In genomic region chr16:27223701-27224100, GRCh38 we compare ENCODE assay signal across 2 cellular contexts.
TF ChIP-seq lines count a peak whose summit lies in the region.

No MANE protein-coding gene starts in this region.

TF ChIP-seq in HCT116, 20 proteins besides CTCF, POLR2A, EP300 and RAD21:
- TF ChIP-seq CEBPB (IDR thresholded peaks at IDR 0.05; ENCODE audit: low read depth) (no peak), ZBTB33 (IDR thresholded peaks at IDR 0.05; ENCODE audit: extremely low read depth, insufficient replicate concordance, low read length) (no peak), CBX3 (IDR thresholded peaks at IDR 0.05; ENCODE audit: low read depth) (no peak), ATF3 (IDR thresholded peaks at IDR 0.05) (no peak), EZH2 (IDR thresholded peaks at IDR 0.05) (no peak), JUND (IDR thresholded peaks at IDR 0.05) (no peak), ZNF274 (IDR thresholded peaks at IDR 0.05; ENCODE audit: low read depth, low read length) (no peak), FOSL1 (IDR thresholded peaks at IDR 0.05; ENCODE audit: low read depth) (no peak), YY1 (IDR thresholded peaks at IDR 0.05; ENCODE audit: extremely low read depth, insufficient replicate concordance, low read depth, low read length) (no peak), ELF1 (IDR thresholded peaks at IDR 0.05; ENCODE audit: borderline replicate concordance, low read depth) (no peak), EGR1 (IDR thresholded peaks at IDR 0.05; ENCODE audit: low read depth) (no peak), MAX (IDR thresholded peaks at IDR 0.05) (no peak), REST (IDR thresholded peaks at IDR 0.05; ENCODE audit: low read depth) (no peak), SIN3A (IDR thresholded peaks at IDR 0.05; ENCODE audit: low read depth) (no peak)

TF ChIP-seq in H1, 55 proteins besides CTCF, POLR2A, EP300 and RAD21:
- TF ChIP-seq SP1 (IDR thresholded peaks at IDR 0.05; ENCODE audit: low read depth, low read length), result no peak
- no peak for TF ChIP-seq CBX5 (IDR thresholded peaks at IDR 0.05; ENCODE audit: low read depth, low read length)
- no peak for TF ChIP-seq SIX5 (IDR thresholded peaks at IDR 0.05; ENCODE audit: low read depth, low read length)
- TF ChIP-seq BACH1 (IDR thresholded peaks at IDR 0.05; ENCODE audit: low read length), result no peak
- no peak for TF ChIP-seq TCF12 (IDR thresholded peaks at IDR 0.05; ENCODE audit: low read depth, low read length)
- TF ChIP-seq JUN (IDR thresholded peaks at IDR 0.05; ENCODE audit: low read depth, low read length), result no peak
- TF ChIP-seq SIN3A (conservative IDR thresholded peaks at IDR 0.05 in 1 of 2, IDR thresholded peaks at IDR 0.05 in 1 of 2; ENCODE audit: low read depth in 1 of 2, low read length in 2 of 2), result no peak
- no peak for TF ChIP-seq GTF2F1 (IDR thresholded peaks at IDR 0.05; ENCODE audit: borderline replicate concordance, low read depth, low read length)
- no peak for TF ChIP-seq NANOG (IDR thresholded peaks at IDR 0.05; ENCODE audit: insufficient read depth, low read depth, low read length, poor library complexity, severe bottlenecking)
- no peak for TF ChIP-seq SP2 (IDR thresholded peaks at IDR 0.05; ENCODE audit: low read length)
- no peak for TF ChIP-seq TAF7 (optimal IDR thresholded peaks at IDR 0.05; ENCODE audit: borderline replicate concordance, low read depth, low read length)
- TF ChIP-seq ZNF274 (IDR thresholded peaks at IDR 0.05; ENCODE audit: borderline replicate concordance, extremely low read depth, low read length), result no peak
- no peak for TF ChIP-seq SUZ12 (IDR thresholded peaks at IDR 0.05; ENCODE audit: low read length)
- TF ChIP-seq RFX5 (IDR thresholded peaks at IDR 0.05; ENCODE audit: borderline replicate concordance, low read depth, low read length), result no peak
